ENCODE assay signal across 8 cellular contexts in genomic region chr16:78099372-78100161, GRCh38. TPM values are rescaled to one million over a fixed set of nuclear protein-coding genes. Genes with fewer than 3 reads are reported as not detected.
A peak's percentile ranks its signal among the peaks of the same experiment; 100 is the strongest.
DNase-seq lines count a peak whose midpoint lies in the region; ATAC-seq and TF ChIP-seq lines count a peak whose summit lies in the region.

Gene WWOX (plus strand): TSS chr16:78099654.

- intact Hi-C loops in T-helper 2 cell treated with Interferon-gamma antibody and Interleukin-4, amounts not matched to agents 100 ng/mL and 5 ng/mL, for 36 hours (cut with micrococcal nuclease): loop anchor here (1.0 to 2.0 kb wide), 5 partner anchors 65 to 1501 kb away; partner anchors contain the start of genes MAF and NUDT7
- intact Hi-C loops in ascending aorta (cut with DNase I): loop anchor here (1.0 to 10.0 kb wide), 6 partner anchors 52 to 1498 kb away; partner anchors contain the start of genes MON1B, NUDT7 and VAT1L
- intact Hi-C loops in right cardiac atrium (cut with DNase I): no loop called here
- intact Hi-C loops in vagina (cut with DNase I): no loop called here

- H3K27ac ChIP-seq in ascending aorta (peak within 1 kb of the TSS; percentile 88 to 92), right cardiac atrium (ENCODE audit: low read length) (peak within 1 kb of the TSS; percentile 90), vagina (peak within 1 kb of the TSS; percentile 93)

- H3K27me3 ChIP-seq in ascending aorta: no peaks in the 10 kb centered on the region
- no peaks in the 10 kb centered on the region for H3K27me3 ChIP-seq in right cardiac atrium (ENCODE audit: control insufficient read depth, insufficient read depth)
- H3K27me3 ChIP-seq in vagina: no peaks in the 10 kb centered on the region

- under 1% methylated on average over 83 of the region's 83 CpGs for WGBS in right cardiac atrium

- peak in 1 of 2 donors; percentile 69 for TF ChIP-seq POLR2A in vagina (IDR thresholded peaks at IDR 0.05)

- no peaks in the 10 kb centered on the region for H3K36me3 ChIP-seq in ascending aorta
- H3K36me3 ChIP-seq in vagina: no peaks in the 10 kb centered on the region

- DNase-seq in NCI-H1694 treated with DMSO at 0.1 percent for 48 hours (lab: John Stamatoyannopoulos, UW) (peak; percentile 92), ascending aorta (ENCODE audit: low spot score in 2 of 2) (peak; percentile 91 to 99), right cardiac atrium (peak; percentile 98 to 99 (median 99)), putamen (ENCODE audit: low spot score) (peak; percentile 97), vagina (ENCODE audit: extremely low spot score in 2 of 2) (peak in 1 of 2 donors; percentile 97)

- peak; percentile 76 to 94 (median 81) for TF ChIP-seq CTCF in ascending aorta (IDR thresholded peaks at IDR 0.05)
- peak; percentile 34 to 91 (median 85) for TF ChIP-seq CTCF in vagina (IDR thresholded peaks at IDR 0.05)

- no peaks in the 10 kb centered on the region for H3K9me3 ChIP-seq in ascending aorta
- H3K9me3 ChIP-seq in right cardiac atrium (ENCODE audit: control insufficient read depth, low read length): no peaks in the 10 kb centered on the region
- no peaks in the 10 kb centered on the region for H3K9me3 ChIP-seq in vagina

- peaks cover 4 to 15% of the 10 kb centered on the region in 2 donors for H3K4me1 ChIP-seq in ascending aorta
- peaks cover 3% of the 10 kb centered on the region for H3K4me1 ChIP-seq in right cardiac atrium (ENCODE audit: control insufficient read depth, insufficient read depth, low read length)
- peaks cover 33% of the 10 kb centered on the region for H3K4me1 ChIP-seq in vagina

- ATAC-seq in GM18498 (IDR thresholded peaks at IDR 0.05; ENCODE audit: unreplicated experiment): peak; percentile 97
- ATAC-seq in HG02938 (IDR thresholded peaks at IDR 0.05; ENCODE audit: unreplicated experiment): peak; percentile 96
- ATAC-seq in right cardiac atrium: peak; percentile 99

- peak within 1 kb of the TSS; percentile 67 to 98 for H3K4me3 ChIP-seq in ascending aorta
- peak within 1 kb of the TSS; percentile 93 for H3K4me3 ChIP-seq in right cardiac atrium (ENCODE audit: low read length)
- peak within 1 kb of the TSS; percentile 73 to 93 for H3K4me3 ChIP-seq in vagina

RNA-seq across cellular contexts. Expression of gene WWOX, which starts in this region (rescaled TPM):
- total RNA-seq in T-helper 2 cell treated with Interferon-gamma antibody and Interleukin-4, amounts not matched to agents 100 ng/mL and 5 ng/mL, for 36 hours: 26.3 and 30.6 TPM in 2 replicates
- total RNA-seq in ascending aorta: 106 TPM
- 10 to 100 TPM; 10.1 to 14.9 (median 13.6) TPM for total RNA-seq in right cardiac atrium
- polyA plus RNA-seq in right cardiac atrium: 6.0 TPM
- total RNA-seq in vagina: 33.1 TPM

Comparison
In these comparisons a context has a peak if more than half of its experiments do, and no peak if none do; other contexts are left out.
1. intact Hi-C loops: an anchor here in T-helper 2 cell treated with Interferon-gamma antibody and Interleukin-4, amounts not matched to agents 100 ng/mL and 5 ng/mL, for 36 hours (1.0 to 2.0 kb wide) and ascending aorta (1.0 to 10.0 kb wide); none called in right cardiac atrium and vagina.